Comparison of ENCODE assay signal across 22 cellular contexts in the genomic region with DNA sequence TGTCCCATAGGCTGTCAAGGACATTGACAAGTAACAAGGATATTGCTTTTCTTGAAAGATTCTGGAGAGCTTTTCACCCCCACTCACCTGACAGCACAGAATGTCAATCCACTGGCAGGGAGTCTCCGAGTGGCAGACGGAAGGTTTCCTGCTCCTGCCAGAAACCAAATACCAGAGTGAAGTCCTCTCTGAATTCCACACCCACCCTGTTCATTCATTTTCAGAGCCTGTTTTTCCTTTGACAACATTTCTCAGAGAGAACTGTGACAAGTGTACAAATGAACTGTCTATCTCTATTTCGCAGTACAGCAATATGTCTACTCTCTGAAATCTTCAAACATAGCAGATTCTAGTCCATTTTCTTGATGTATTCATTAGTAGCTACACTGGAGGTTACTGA.
"Had no signal": no experiment of that assay in that cellular context is flagged by ENCODE, and none has a peak within 500 bp of the region (broad histone marks: within the 10 kb centered on the region; RNA-seq: fewer than 3 reads in every experiment).

No MANE protein-coding gene starts in this region.

- H3K27ac ChIP-seq: KMS-11 had no signal

- ATAC-seq: activated T-cell treated with anti-CD3 and anti-CD28 coated beads, Interleukin-2, amount 50 U/mL, for 4 hours; T-helper 17 cell had no signal

- DNase-seq: activated CD4-positive, alpha-beta memory T cell treated with anti-CD3 and anti-CD28 coated beads for 36 hours; activated CD4-positive, alpha-beta T cell treated with anti-CD3 and anti-CD28 coated beads, Interleukin-2, amount 10 ng/mL, durations not matched to agents 7 days and 5 days; activated CD4-positive, CD25-positive, alpha-beta regulatory T cell; activated CD8-positive, alpha-beta memory T cell treated with anti-CD3 and anti-CD28 coated beads for 24 hours; activated effector memory CD4-positive, alpha-beta T cell treated with anti-CD3 and anti-CD28 coated beads, Interleukin-2, amount 50 U/mL, for 16 hours; activated naive CD4-positive, alpha-beta T cell treated with anti-CD3 and anti-CD28 coated beads for 36 hours; activated T-cell treated with anti-CD3 and anti-CD28 coated beads, Interleukin-2, amount 50 U/mL, for 4 hours; amygdala; central memory CD4-positive, alpha-beta T cell; NCI-H1092; NCI-H1417; NCI-H1694; NCI-H2029 treated with DMSO at 0.1 percent for 48 hours; NCI-H345; NCI-H510A; NCI-H526 treated with DMSO at 0.1 percent for 48 hours; NCI-H82; SIG-M5; T-helper 17 cell; T1000 had no signal

- H3K9me3 Mint-ChIP-seq: activated CD4-positive, alpha-beta memory T cell treated with anti-CD3 and anti-CD28 coated beads for 36 hours; activated CD4-positive, alpha-beta T cell treated with anti-CD3 and anti-CD28 coated beads, Interleukin-2, amount 10 ng/mL, durations not matched to agents 7 days and 5 days; activated naive CD4-positive, alpha-beta T cell treated with anti-CD3 and anti-CD28 coated beads for 36 hours; activated T-cell treated with anti-CD3 and anti-CD28 coated beads, Interleukin-2, amount 50 U/mL, for 4 hours had no signal

- H3K27ac Mint-ChIP-seq: activated CD4-positive, alpha-beta memory T cell treated with anti-CD3 and anti-CD28 coated beads for 36 hours; activated CD4-positive, alpha-beta T cell treated with anti-CD3 and anti-CD28 coated beads, Interleukin-2, amount 10 ng/mL, durations not matched to agents 7 days and 5 days; activated naive CD4-positive, alpha-beta T cell treated with anti-CD3 and anti-CD28 coated beads for 36 hours; activated naive CD8-positive, alpha-beta T cell; T-helper 17 cell had no signal

- H3K4me1 Mint-ChIP-seq: activated CD4-positive, alpha-beta T cell treated with anti-CD3 and anti-CD28 coated beads, Interleukin-2, amount 10 ng/mL, durations not matched to agents 7 days and 5 days; T-helper 17 cell had no signal

- H3K27me3 Mint-ChIP-seq: activated CD4-positive, alpha-beta memory T cell treated with anti-CD3 and anti-CD28 coated beads for 36 hours; activated CD4-positive, alpha-beta T cell treated with anti-CD3 and anti-CD28 coated beads, Interleukin-2, amount 10 ng/mL, durations not matched to agents 7 days and 5 days; activated naive CD8-positive, alpha-beta T cell; T-helper 17 cell had no signal

- H3K36me3 Mint-ChIP-seq: activated CD4-positive, alpha-beta memory T cell treated with anti-CD3 and anti-CD28 coated beads for 36 hours; activated naive CD8-positive, alpha-beta T cell had no signal

- H3K4me3 Mint-ChIP-seq: activated CD4-positive, alpha-beta memory T cell treated with anti-CD3 and anti-CD28 coated beads for 36 hours; activated CD4-positive, alpha-beta T cell treated with anti-CD3 and anti-CD28 coated beads, Interleukin-2, amount 10 ng/mL, durations not matched to agents 7 days and 5 days; activated naive CD4-positive, alpha-beta T cell treated with anti-CD3 and anti-CD28 coated beads for 36 hours; activated naive CD8-positive, alpha-beta T cell; activated T-cell treated with anti-CD3 and anti-CD28 coated beads, Interleukin-2, amount 50 U/mL, for 4 hours; T-helper 17 cell had no signal
